Comparison of ENCODE assay signal across 14 cellular contexts in the genomic region with DNA sequence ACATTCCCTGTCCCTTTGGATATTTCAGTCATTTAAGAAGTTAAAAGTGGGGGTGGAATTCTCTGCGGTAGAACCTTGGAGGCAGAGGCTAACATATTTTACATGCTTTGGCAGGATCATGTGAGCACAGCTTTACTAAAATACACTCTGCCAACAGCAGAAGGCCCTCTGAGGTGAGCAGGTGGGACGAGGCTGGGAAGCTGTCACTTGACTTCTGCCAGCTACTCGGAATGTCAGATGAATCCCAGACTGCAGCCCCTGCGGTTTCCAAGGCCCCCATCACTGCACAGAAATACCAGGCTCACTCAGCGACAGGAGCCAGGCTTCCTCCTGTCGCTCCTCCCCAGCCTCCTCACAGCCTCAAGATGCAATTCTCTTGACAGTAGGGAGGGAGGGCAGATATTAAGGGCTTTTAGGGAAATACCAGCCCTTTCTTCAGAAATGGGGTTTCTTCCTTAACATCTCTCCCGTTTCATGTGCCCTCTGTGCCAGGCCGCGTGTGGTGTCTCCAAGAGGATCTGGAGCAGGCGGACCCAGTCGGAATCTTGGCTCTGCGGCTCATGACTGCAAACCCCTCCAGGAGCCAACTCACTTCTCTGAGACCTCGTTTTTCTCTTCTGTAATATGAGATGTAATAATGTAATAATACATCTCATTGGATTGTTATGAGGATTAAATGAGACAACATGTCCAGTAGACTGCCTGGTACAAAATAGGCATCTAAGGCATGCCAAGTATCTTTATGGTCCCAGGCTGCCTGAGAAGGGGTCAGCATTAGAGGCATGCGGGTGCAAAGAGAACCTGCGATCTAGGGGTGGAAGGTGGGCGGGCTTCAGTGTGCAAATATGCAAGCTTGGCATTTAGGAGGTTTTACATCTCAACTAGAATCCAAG.
DNase-seq lines count a peak whose midpoint lies in the region; ATAC-seq and TF ChIP-seq lines count a peak whose summit lies in the region.
"Had no signal": no experiment of that assay in that cellular context is flagged by ENCODE, and none has a peak within 500 bp of the region (broad histone marks: within the 10 kb centered on the region; RNA-seq: fewer than 3 reads in every experiment).

No MANE protein-coding gene starts in this region.

- TF ChIP-seq CTCF in AG04450 (IDR thresholded peaks at IDR 0.05; ENCODE audit: low read depth, low read length) (no peak), gastroesophageal sphincter (IDR thresholded peaks at IDR 0.05) (no peak), Peyer's patch (IDR thresholded peaks at IDR 0.05) (no peak)

- H3K27me3 Mint-ChIP-seq in naive B cell = no peaks in the 10 kb centered on the region

- WGBS in gastroesophageal sphincter (ENCODE audit: low coverage in 1 of 2), 2 donors = 36 to 41% methylated on average over 11 of the region's 16 CpGs

- H3K4me1 ChIP-seq in gastroesophageal sphincter = peaks cover 0 to 38% (median 10%) of the 10 kb centered on the region in 3 donors
- H3K4me1 ChIP-seq in Peyer's patch = peaks cover 0 to 5% (median 0%) of the 10 kb centered on the region in 4 donors

- CTCF ChIA-PET in AG04450 (lab: Charles Lee) = no interaction called here

- no peaks in the 10 kb centered on the region for H3K9me3 Mint-ChIP-seq in naive B cell
- H3K9me3 Mint-ChIP-seq: T-helper 2 cell treated with Interferon-gamma antibody and Interleukin-4, amounts not matched to agents 5 μg/mL and 100 μg/mL, for 36 hours had no signal

- peaks cover 15 to 17% of the 10 kb centered on the region in 2 donors for H3K36me3 Mint-ChIP-seq in naive B cell

- H3K27ac ChIP-seq in AG04450 (ENCODE audit: low read depth, low read length) = peak overlapping the region; percentile 41
- peak overlapping the region in 2 of 4 donors; percentile 29 to 45 for H3K27ac ChIP-seq in gastroesophageal sphincter
- no peak overlapping the region for H3K27ac ChIP-seq in Peyer's patch
- H3K27ac ChIP-seq: neutrophil, PC-9 had no signal

- H3K9me3 ChIP-seq in AG04450 (ENCODE audit: control insufficient read depth, insufficient read depth, low read length) (no peaks in the 10 kb centered on the region), gastroesophageal sphincter (no peaks in the 10 kb centered on the region), Peyer's patch (no peaks in the 10 kb centered on the region)
- H3K9me3 ChIP-seq: neutrophil had no signal

- no peaks in the 10 kb centered on the region for H3K36me3 ChIP-seq in gastroesophageal sphincter
- no peaks in the 10 kb centered on the region for H3K36me3 ChIP-seq in Peyer's patch
- H3K36me3 ChIP-seq: neutrophil had no signal

- DNase-seq in AG04450 (ENCODE audit: low read depth, low spot score) = no peak
- DNase-seq in naive B cell = no peak
- no peak for DNase-seq in SHP77 treated with DMSO at 0.1 percent for 48 hours (lab: John Stamatoyannopoulos, UW)
- DNase-seq in Peyer's patch = no peak
- DNase-seq: AML-193; NCI-H2107; PC-9; stimulated activated CD4-positive, alpha-beta T cell treated with anti-CD3 and anti-CD28 coated beads, Interleukin-15, amount 100 ng/mL, for 24 hours had no signal

- no peak for TF ChIP-seq RAD21 in Ishikawa (IDR thresholded peaks at IDR 0.05; ENCODE audit: low read depth)

- POLR2A ChIA-PET in AG04450 (lab: Yijun Ruan, JAX) = no interaction called here

- peak; percentile 32 for ATAC-seq in gastroesophageal sphincter
- ATAC-seq in naive B cell (ENCODE audit: low read depth in 2 of 2) = no peak
- no peak for ATAC-seq in HG02981 (IDR thresholded peaks at IDR 0.05; ENCODE audit: unreplicated experiment)
- no peak for ATAC-seq in GM21529 (IDR thresholded peaks at IDR 0.05; ENCODE audit: unreplicated experiment)

- TF ChIP-seq POLR2A in gastroesophageal sphincter (IDR thresholded peaks at IDR 0.05) (no peak), Peyer's patch (IDR thresholded peaks at IDR 0.05) (no peak)

- no peak overlapping the region for H3K4me3 ChIP-seq in AG04450 (ENCODE audit: low read depth, low read length)
- no peak overlapping the region for H3K4me3 ChIP-seq in gastroesophageal sphincter
- H3K4me3 ChIP-seq in Peyer's patch = no peak overlapping the region
- H3K4me3 ChIP-seq: PC-9 had no signal

- no peak overlapping the region for H3K4me3 Mint-ChIP-seq in naive B cell
- H3K4me3 Mint-ChIP-seq: T-helper 2 cell treated with Interferon-gamma antibody and Interleukin-4, amounts not matched to agents 5 μg/mL and 100 μg/mL, for 36 hours had no signal

- no peaks in the 10 kb centered on the region for H3K27me3 ChIP-seq in AG04450 (ENCODE audit: control insufficient read depth, insufficient read depth, low read length)
- H3K27me3 ChIP-seq in gastroesophageal sphincter = no peaks in the 10 kb centered on the region
- no peaks in the 10 kb centered on the region for H3K27me3 ChIP-seq in Peyer's patch
- H3K27me3 ChIP-seq: neutrophil had no signal

- peak overlapping the region in 5 of 6 donors; percentile 8 to 74 (median 63) for H3K27ac Mint-ChIP-seq in naive B cell
- H3K27ac Mint-ChIP-seq: T-helper 2 cell treated with Interferon-gamma antibody and Interleukin-4, amounts not matched to agents 5 μg/mL and 100 μg/mL, for 36 hours had no signal

- peaks cover 33 to 37% (median 35%) of the 10 kb centered on the region in 3 donors for H3K4me1 Mint-ChIP-seq in naive B cell

- TF ChIP-seq EP300 in Ishikawa (IDR thresholded peaks at IDR 0.05; ENCODE audit: borderline replicate concordance) (no peak), gastroesophageal sphincter (IDR thresholded peaks at IDR 0.05) (no peak)

TF ChIP-seq in Ishikawa, 13 proteins besides CTCF, POLR2A, EP300 and RAD21:
- TF ChIP-seq TEAD4 (IDR thresholded peaks at IDR 0.05) = no peak
- TF ChIP-seq ZBTB7A (IDR thresholded peaks at IDR 0.05; ENCODE audit: low read depth) = no peak
- TF ChIP-seq, protein P1, sequence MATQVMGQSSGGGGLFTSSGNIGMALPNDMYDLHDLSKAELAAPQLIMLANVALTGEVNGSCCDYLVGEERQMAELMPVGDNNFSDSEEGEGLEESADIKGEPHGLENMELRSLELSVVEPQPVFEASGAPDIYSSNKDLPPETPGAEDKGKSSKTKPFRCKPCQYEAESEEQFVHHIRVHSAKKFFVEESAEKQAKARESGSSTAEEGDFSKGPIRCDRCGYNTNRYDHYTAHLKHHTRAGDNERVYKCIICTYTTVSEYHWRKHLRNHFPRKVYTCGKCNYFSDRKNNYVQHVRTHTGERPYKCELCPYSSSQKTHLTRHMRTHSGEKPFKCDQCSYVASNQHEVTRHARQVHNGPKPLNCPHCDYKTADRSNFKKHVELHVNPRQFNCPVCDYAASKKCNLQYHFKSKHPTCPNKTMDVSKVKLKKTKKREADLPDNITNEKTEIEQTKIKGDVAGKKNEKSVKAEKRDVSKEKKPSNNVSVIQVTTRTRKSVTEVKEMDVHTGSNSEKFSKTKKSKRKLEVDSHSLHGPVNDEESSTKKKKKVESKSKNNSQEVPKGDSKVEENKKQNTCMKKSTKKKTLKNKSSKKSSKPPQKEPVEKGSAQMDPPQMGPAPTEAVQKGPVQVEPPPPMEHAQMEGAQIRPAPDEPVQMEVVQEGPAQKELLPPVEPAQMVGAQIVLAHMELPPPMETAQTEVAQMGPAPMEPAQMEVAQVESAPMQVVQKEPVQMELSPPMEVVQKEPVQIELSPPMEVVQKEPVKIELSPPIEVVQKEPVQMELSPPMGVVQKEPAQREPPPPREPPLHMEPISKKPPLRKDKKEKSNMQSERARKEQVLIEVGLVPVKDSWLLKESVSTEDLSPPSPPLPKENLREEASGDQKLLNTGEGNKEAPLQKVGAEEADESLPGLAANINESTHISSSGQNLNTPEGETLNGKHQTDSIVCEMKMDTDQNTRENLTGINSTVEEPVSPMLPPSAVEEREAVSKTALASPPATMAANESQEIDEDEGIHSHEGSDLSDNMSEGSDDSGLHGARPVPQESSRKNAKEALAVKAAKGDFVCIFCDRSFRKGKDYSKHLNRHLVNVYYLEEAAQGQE (IDR thresholded peaks at IDR 0.05; ENCODE audit: low read depth) = no peak
- TF ChIP-seq, protein P2, sequence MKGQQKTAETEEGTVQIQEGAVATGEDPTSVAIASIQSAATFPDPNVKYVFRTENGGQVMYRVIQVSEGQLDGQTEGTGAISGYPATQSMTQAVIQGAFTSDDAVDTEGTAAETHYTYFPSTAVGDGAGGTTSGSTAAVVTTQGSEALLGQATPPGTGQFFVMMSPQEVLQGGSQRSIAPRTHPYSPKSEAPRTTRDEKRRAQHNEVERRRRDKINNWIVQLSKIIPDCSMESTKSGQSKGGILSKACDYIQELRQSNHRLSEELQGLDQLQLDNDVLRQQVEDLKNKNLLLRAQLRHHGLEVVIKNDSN (IDR thresholded peaks at IDR 0.05) = peak; percentile 27; the same call in 1 of the 2 replicates
